In genomic region chr14:104927432-104927816, GRCh38 we compare ENCODE assay signal across 2 cellular contexts.
A peak's percentile ranks its signal among the peaks of the same experiment; 100 is the strongest.
TF ChIP-seq lines count a peak whose summit lies in the region.

No MANE protein-coding gene starts in this region.

TF ChIP-seq in HCT116, 20 proteins besides CTCF, POLR2A, EP300 and RAD21:
- TF ChIP-seq FOSL1 (IDR thresholded peaks at IDR 0.05; ENCODE audit: low read depth) (no peak), ZNF274 (IDR thresholded peaks at IDR 0.05; ENCODE audit: low read depth, low read length) (no peak), ZBTB33 (IDR thresholded peaks at IDR 0.05; ENCODE audit: extremely low read depth, insufficient replicate concordance, low read length) (no peak), EGR1 (IDR thresholded peaks at IDR 0.05; ENCODE audit: low read depth) (no peak), SP1 (IDR thresholded peaks at IDR 0.05; ENCODE audit: low read depth) (no peak), EZH2phosphoT487 (IDR thresholded peaks at IDR 0.05; ENCODE audit: borderline replicate concordance) (no peak), SRF (IDR thresholded peaks at IDR 0.05; ENCODE audit: low read depth) (no peak), YY1 (IDR thresholded peaks at IDR 0.05; ENCODE audit: extremely low read depth, insufficient replicate concordance, low read depth, low read length) (no peak), POLR2AphosphoS5 (IDR thresholded peaks at IDR 0.05; ENCODE audit: low read depth, low read length) (no peak), MAX (IDR thresholded peaks at IDR 0.05) (no peak), CEBPB (IDR thresholded peaks at IDR 0.05; ENCODE audit: low read depth) (no peak), TCF7L2 (IDR thresholded peaks at IDR 0.05; ENCODE audit: borderline replicate concordance, extremely low read depth, insufficient read depth, insufficient read length) (no peak), ZFX (IDR thresholded peaks at IDR 0.05) (no peak), CBX3 (IDR thresholded peaks at IDR 0.05; ENCODE audit: low read depth) (no peak), ELF1 (IDR thresholded peaks at IDR 0.05; ENCODE audit: borderline replicate concordance, low read depth) (no peak), EZH2 (IDR thresholded peaks at IDR 0.05) (no peak), REST (IDR thresholded peaks at IDR 0.05; ENCODE audit: low read depth) (no peak), JUND (IDR thresholded peaks at IDR 0.05) (no peak), SIN3A (IDR thresholded peaks at IDR 0.05; ENCODE audit: low read depth) (no peak), ATF3 (IDR thresholded peaks at IDR 0.05) (no peak)

TF ChIP-seq in K562, 482 proteins besides CTCF, POLR2A, EP300 and RAD21:
- peak; percentile 53; the same call in 1 of the 2 replicates for TF ChIP-seq ZBTB7A (IDR thresholded peaks at IDR 0.05; ENCODE audit: borderline replicate concordance, control insufficient read depth, low read depth, low read length)
- no peak for TF ChIP-seq PML (IDR thresholded peaks at IDR 0.05; ENCODE audit: low read length)
